21 cellular contexts compared by ENCODE assay signal in the genomic region with DNA sequence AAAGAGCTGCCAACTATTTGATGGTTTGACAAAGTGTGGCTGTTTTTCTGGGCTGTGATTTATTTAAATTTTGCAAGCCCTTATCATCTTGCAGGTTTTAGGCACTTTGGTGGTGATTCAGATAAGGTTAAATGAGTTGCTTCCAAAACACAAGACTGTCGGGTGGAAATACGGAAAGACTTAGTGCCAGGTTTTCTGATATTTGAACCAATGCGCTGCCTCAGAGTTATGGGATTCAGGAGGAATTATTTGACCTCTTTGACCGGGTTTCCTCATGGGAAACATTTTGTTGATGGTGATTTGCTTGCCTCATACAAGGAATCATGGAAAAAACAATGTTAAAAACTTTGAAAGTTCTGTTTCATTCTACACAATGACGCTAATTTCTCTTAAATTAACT.
DNase-seq lines count a peak whose midpoint lies in the region; ATAC-seq, FAIRE-seq and TF ChIP-seq lines count a peak whose summit lies in the region.
"Had no signal": no experiment of that assay in that cellular context is flagged by ENCODE, and none has a peak within 500 bp of the region (broad histone marks: within the 10 kb centered on the region; RNA-seq: fewer than 3 reads in every experiment).

No MANE protein-coding gene starts in this region.

- intact Hi-C loops in heart left ventricle (cut with DNase I) (loop anchor here in 5 of 10 donors (5.0 to 10.0 kb wide), 4 partner anchors 71 to 272 kb away; partner anchors contain the start of gene GUCY1A1 (in 4 of the 5)), uterus (cut with DNase I; ENCODE audit: low total_unique reads) (no loop called here)

- TF ChIP-seq POLR2A in heart left ventricle (IDR thresholded peaks at IDR 0.05) (no peak), uterus (IDR thresholded peaks at IDR 0.05) (no peak), GM12892 (IDR thresholded peaks at IDR 0.05; ENCODE audit: low read depth, low read length) (no peak)

- H3K27ac ChIP-seq in heart left ventricle (peak overlapping the region; percentile 31 to 75 (median 63)), uterus (peak overlapping the region; percentile 31 to 82)
- H3K27ac ChIP-seq: C4-2B had no signal

- H3K36me3 ChIP-seq in heart left ventricle (no peaks in the 10 kb centered on the region), uterus (no peaks in the 10 kb centered on the region)

- DNase-seq in fibroblast of mammary gland (ENCODE audit: low read depth) (peak; percentile 53), heart left ventricle (peak in 2 of 5 donors; percentile 43 to 69), left kidney (ENCODE audit: low read depth, low spot score) (peak; percentile 13), uterus (peak; percentile 39 to 52), frontal cortex (ENCODE audit: low spot score in 2 of 2) (no peak), GM12892 (ENCODE audit: insufficient read length) (no peak), NCI-H2107 (lab: John Stamatoyannopoulos, UW) (no peak)
- DNase-seq: AML-193, HCEC 1CT, NCI-H1105 treated with DMSO at 0.1 percent for 48 hours, NCI-H1694, NCI-H226, NCI-H524, NCI-H82, OCI-M1, SHP77 treated with DMSO at 0.1 percent for 48 hours had no signal

- H3K27me3 ChIP-seq in heart left ventricle = no peaks in the 10 kb centered on the region
- H3K27me3 ChIP-seq in uterus = no peaks in the 10 kb centered on the region

- H3K9me3 ChIP-seq in heart left ventricle (no peaks in the 10 kb centered on the region), uterus (no peaks in the 10 kb centered on the region)

- FAIRE-seq in frontal cortex (lab: Jason Lieb, UNC) (no peak), GM12892 (lab: Jason Lieb, UNC) (no peak)
- FAIRE-seq: D721Med, GM12891, GM18507 had no signal

- TF ChIP-seq CTCF in fibroblast of mammary gland (conservative IDR thresholded peaks at IDR 0.05; ENCODE audit: control insufficient read depth, insufficient read depth, low read depth, low read length) = no peak
- no peak for TF ChIP-seq CTCF in heart left ventricle (IDR thresholded peaks at IDR 0.05)
- TF ChIP-seq CTCF in uterus (IDR thresholded peaks at IDR 0.05) = no peak

- peaks cover 0 to 71% (median 39%) of the 10 kb centered on the region in 12 donors for H3K4me1 ChIP-seq in heart left ventricle
- H3K4me1 ChIP-seq in uterus = peaks cover 0 to 9% of the 10 kb centered on the region in 2 donors

- no peak overlapping the region for H3K4me3 ChIP-seq in fibroblast of mammary gland (ENCODE audit: control insufficient read depth, low read depth, low read length)
- H3K4me3 ChIP-seq in heart left ventricle = no peak overlapping the region
- H3K4me3 ChIP-seq in uterus = no peak overlapping the region
- H3K4me3 ChIP-seq: GM23338 had no signal

- WGBS in heart left ventricle, 4 donors = 40 to 57% (median 44%) methylated on average over 5 of the region's 5 CpGs

- peak in 3 of 4 donors; percentile 39 to 79 (median 61) for ATAC-seq in heart left ventricle
- ATAC-seq: GM23338 had no signal

Comparison
In these comparisons a context has a peak if more than half of its experiments do, and no peak if none do; other contexts are left out.
1. DNase-seq: peak in fibroblast of mammary gland (single experiment), left kidney (single experiment) and uterus (2 of 2); none in frontal cortex (0 of 2), GM12892 (single experiment) and NCI-H2107 (single experiment).